Comparison of ENCODE assay signal across 10 cellular contexts in the genomic region with DNA sequence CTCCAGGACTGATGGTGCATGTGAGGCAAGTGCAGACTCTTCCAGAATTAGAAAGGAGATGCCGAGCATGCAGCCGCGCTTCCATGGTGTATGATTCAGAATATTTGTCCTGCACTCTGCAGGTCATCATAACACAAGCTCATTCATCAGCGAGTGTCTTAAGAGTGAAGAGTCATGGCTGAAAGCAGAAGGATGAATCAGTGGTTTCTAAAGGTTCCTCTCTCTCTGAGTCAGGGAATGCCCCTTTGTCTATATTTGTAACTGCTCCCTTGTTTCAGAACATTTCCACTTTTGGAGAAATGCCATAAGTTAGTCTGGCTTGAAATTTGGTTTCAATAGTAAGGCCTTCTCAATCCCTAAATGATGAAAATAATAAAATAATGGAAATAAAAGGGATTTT. TPM values are rescaled to one million over a fixed set of nuclear protein-coding genes. Genes with fewer than 3 reads are reported as not detected.
DNase-seq lines count a peak whose midpoint lies in the region; ATAC-seq and TF ChIP-seq lines count a peak whose summit lies in the region.
"Had no signal": no experiment of that assay in that cellular context is flagged by ENCODE, and none has a peak within 500 bp of the region (broad histone marks: within the 10 kb centered on the region; RNA-seq: fewer than 3 reads in every experiment).

No MANE protein-coding gene starts in this region.

- H3K4me1 ChIP-seq in subcutaneous abdominal adipose tissue (ENCODE audit: control insufficient read depth in 5 of 5, insufficient read depth in 5 of 5, low read length in 5 of 5) (peaks cover 0 to 16% (median 12%) of the 10 kb centered on the region in 5 donors), GM23338 (ENCODE audit: insufficient read depth) (no peaks in the 10 kb centered on the region)

- H3K4me1 Mint-ChIP-seq in GM23338 (peaks cover 4% of the 10 kb centered on the region), T-helper 17 cell (no peaks in the 10 kb centered on the region)

- H3F3A ChIP-seq in GM23338 (replicated peaks; ENCODE audit: low read depth), result no peaks in the 10 kb centered on the region

- H3K4me3 Mint-ChIP-seq in GM23338 (no peak overlapping the region), T-helper 17 cell (no peak overlapping the region)
- H3K4me3 Mint-ChIP-seq: stimulated activated naive CD8-positive, alpha-beta T cell treated with anti-CD3 and anti-CD28 coated beads, Interleukin-15, Interleukin-2, amounts not matched to agents 100 ng/mL and 50 ng/mL, for 24 hours had no signal

- H2AFZ ChIP-seq in GM23338, result no peak overlapping the region

- in situ Hi-C loops in Caki2 (cut with HindIII; ENCODE audit: low pct_unique_long_range_greater_than_20kb, low sequenced_read_pairs), result no loop called here

- H3K27me3 ChIP-seq in subcutaneous abdominal adipose tissue (ENCODE audit: control insufficient read depth in 5 of 5, insufficient read depth in 4 of 5, low read length in 5 of 5) (no peaks in the 10 kb centered on the region), GM23338 (ENCODE audit: insufficient read depth) (no peaks in the 10 kb centered on the region)

- peaks cover 4% of the 10 kb centered on the region for H3K27me3 Mint-ChIP-seq in GM23338 (ENCODE audit: insufficient read depth, low read depth, poor library complexity)
- peaks cover 52% of the 10 kb centered on the region for H3K27me3 Mint-ChIP-seq in T-helper 17 cell

- TF ChIP-seq CTCF in choroid plexus epithelial cell (conservative IDR thresholded peaks at IDR 0.05; ENCODE audit: low read depth, low read length), result no peak
- no peak for TF ChIP-seq CTCF in GM23338 (conservative IDR thresholded peaks at IDR 0.05; ENCODE audit: low read depth in 2 of 2)

- H3K4me2 ChIP-seq in GM23338, result no peak overlapping the region

- peak; percentile 87 for DNase-seq in Caki2 (ENCODE audit: low read depth)
- peak; percentile 99 for DNase-seq in choroid plexus epithelial cell (ENCODE audit: low read depth)
- no peak for DNase-seq in GM23338 (ENCODE audit: low spot score)
- DNase-seq in SHP77 (lab: John Stamatoyannopoulos, UW), result no peak
- no peak for DNase-seq in T-helper 17 cell
- DNase-seq: heart right ventricle had no signal

- no peaks in the 10 kb centered on the region for H3K9me3 Mint-ChIP-seq in GM23338
- H3K9me3 Mint-ChIP-seq: stimulated activated naive CD8-positive, alpha-beta T cell treated with anti-CD3 and anti-CD28 coated beads, Interleukin-15, Interleukin-2, amounts not matched to agents 100 ng/mL and 50 ng/mL, for 24 hours had no signal

- no peaks in the 10 kb centered on the region for H4K20me1 ChIP-seq in GM23338 (replicated peaks; ENCODE audit: insufficient read depth)

- H3K27ac Mint-ChIP-seq in GM23338 (no peak overlapping the region), T-helper 17 cell (no peak overlapping the region)
- H3K27ac Mint-ChIP-seq: stimulated activated naive CD8-positive, alpha-beta T cell treated with anti-CD3 and anti-CD28 coated beads, Interleukin-15, Interleukin-2, amounts not matched to agents 100 ng/mL and 50 ng/mL, for 24 hours had no signal

- no peaks in the 10 kb centered on the region for H3K9me3 ChIP-seq in subcutaneous abdominal adipose tissue (ENCODE audit: control insufficient read depth in 5 of 5, low read length in 5 of 5)
- no peaks in the 10 kb centered on the region for H3K9me3 ChIP-seq in T-helper 17 cell (ENCODE audit: control insufficient read depth, low read length, poor library complexity, severe bottlenecking)
- H3K9me3 ChIP-seq: heart right ventricle had no signal

- H3K36me3 ChIP-seq in subcutaneous abdominal adipose tissue (ENCODE audit: control insufficient read depth in 5 of 5, insufficient read depth in 5 of 5, low read length in 5 of 5), result no peaks in the 10 kb centered on the region
- no peaks in the 10 kb centered on the region for H3K36me3 ChIP-seq in GM23338 (ENCODE audit: insufficient read depth)
- H3K36me3 ChIP-seq: heart right ventricle had no signal

- H3K9ac ChIP-seq in subcutaneous abdominal adipose tissue (ENCODE audit: low read length in 5 of 5), result no peak overlapping the region

- no peaks in the 10 kb centered on the region for H3K79me2 ChIP-seq in GM23338 (replicated peaks; ENCODE audit: insufficient read depth)

- H3K4me3 ChIP-seq in choroid plexus epithelial cell (ENCODE audit: low read depth, low read length) (no peak overlapping the region), subcutaneous abdominal adipose tissue (ENCODE audit: low read depth in 1 of 5, low read length in 5 of 5) (no peak overlapping the region), GM23338 (no peak overlapping the region)
- H3K4me3 ChIP-seq: heart right ventricle had no signal

- no peaks in the 10 kb centered on the region for H3K36me3 Mint-ChIP-seq in GM23338 (ENCODE audit: low read depth)
- no peaks in the 10 kb centered on the region for H3K36me3 Mint-ChIP-seq in T-helper 17 cell (ENCODE audit: low read depth)

- peaks cover 20% of the 10 kb centered on the region; the same call in 1 of the 2 replicates for H3K9me2 ChIP-seq in GM23338 (ENCODE audit: insufficient read depth)

- H3K27ac ChIP-seq in subcutaneous abdominal adipose tissue (ENCODE audit: low read depth, low read length), result peak overlapping the region; percentile 83
- no peak overlapping the region for H3K27ac ChIP-seq in GM23338 (ENCODE audit: low read depth)
- H3K27ac ChIP-seq: heart right ventricle had no signal

- ATAC-seq in GM21367 (IDR thresholded peaks at IDR 0.05; ENCODE audit: unreplicated experiment), result peak; percentile 90
- ATAC-seq in HG03558 (IDR thresholded peaks at IDR 0.05; ENCODE audit: extremely low read depth, unreplicated experiment), result peak; percentile 97
- no peak for ATAC-seq in GM23338
- ATAC-seq in T-helper 17 cell, result no peak

TF ChIP-seq in GM23338, 12 proteins besides CTCF, POLR2A, EP300 and RAD21:
- TF ChIP-seq ZNF114 (CRISPR knock-in tag; IDR thresholded peaks at IDR 0.05) (no peak), EZH2 (IDR thresholded peaks at IDR 0.05; ENCODE audit: low read depth, unreplicated experiment) (no peak), POLR2AphosphoS5 (IDR thresholded peaks at IDR 0.05; ENCODE audit: low read depth) (no peak), STAT1 (IDR thresholded peaks at IDR 0.05; ENCODE audit: unreplicated experiment) (no peak), JUNB (IDR thresholded peaks at IDR 0.05; ENCODE audit: unreplicated experiment) (no peak)
- TF ChIP-seq, protein P1, sequence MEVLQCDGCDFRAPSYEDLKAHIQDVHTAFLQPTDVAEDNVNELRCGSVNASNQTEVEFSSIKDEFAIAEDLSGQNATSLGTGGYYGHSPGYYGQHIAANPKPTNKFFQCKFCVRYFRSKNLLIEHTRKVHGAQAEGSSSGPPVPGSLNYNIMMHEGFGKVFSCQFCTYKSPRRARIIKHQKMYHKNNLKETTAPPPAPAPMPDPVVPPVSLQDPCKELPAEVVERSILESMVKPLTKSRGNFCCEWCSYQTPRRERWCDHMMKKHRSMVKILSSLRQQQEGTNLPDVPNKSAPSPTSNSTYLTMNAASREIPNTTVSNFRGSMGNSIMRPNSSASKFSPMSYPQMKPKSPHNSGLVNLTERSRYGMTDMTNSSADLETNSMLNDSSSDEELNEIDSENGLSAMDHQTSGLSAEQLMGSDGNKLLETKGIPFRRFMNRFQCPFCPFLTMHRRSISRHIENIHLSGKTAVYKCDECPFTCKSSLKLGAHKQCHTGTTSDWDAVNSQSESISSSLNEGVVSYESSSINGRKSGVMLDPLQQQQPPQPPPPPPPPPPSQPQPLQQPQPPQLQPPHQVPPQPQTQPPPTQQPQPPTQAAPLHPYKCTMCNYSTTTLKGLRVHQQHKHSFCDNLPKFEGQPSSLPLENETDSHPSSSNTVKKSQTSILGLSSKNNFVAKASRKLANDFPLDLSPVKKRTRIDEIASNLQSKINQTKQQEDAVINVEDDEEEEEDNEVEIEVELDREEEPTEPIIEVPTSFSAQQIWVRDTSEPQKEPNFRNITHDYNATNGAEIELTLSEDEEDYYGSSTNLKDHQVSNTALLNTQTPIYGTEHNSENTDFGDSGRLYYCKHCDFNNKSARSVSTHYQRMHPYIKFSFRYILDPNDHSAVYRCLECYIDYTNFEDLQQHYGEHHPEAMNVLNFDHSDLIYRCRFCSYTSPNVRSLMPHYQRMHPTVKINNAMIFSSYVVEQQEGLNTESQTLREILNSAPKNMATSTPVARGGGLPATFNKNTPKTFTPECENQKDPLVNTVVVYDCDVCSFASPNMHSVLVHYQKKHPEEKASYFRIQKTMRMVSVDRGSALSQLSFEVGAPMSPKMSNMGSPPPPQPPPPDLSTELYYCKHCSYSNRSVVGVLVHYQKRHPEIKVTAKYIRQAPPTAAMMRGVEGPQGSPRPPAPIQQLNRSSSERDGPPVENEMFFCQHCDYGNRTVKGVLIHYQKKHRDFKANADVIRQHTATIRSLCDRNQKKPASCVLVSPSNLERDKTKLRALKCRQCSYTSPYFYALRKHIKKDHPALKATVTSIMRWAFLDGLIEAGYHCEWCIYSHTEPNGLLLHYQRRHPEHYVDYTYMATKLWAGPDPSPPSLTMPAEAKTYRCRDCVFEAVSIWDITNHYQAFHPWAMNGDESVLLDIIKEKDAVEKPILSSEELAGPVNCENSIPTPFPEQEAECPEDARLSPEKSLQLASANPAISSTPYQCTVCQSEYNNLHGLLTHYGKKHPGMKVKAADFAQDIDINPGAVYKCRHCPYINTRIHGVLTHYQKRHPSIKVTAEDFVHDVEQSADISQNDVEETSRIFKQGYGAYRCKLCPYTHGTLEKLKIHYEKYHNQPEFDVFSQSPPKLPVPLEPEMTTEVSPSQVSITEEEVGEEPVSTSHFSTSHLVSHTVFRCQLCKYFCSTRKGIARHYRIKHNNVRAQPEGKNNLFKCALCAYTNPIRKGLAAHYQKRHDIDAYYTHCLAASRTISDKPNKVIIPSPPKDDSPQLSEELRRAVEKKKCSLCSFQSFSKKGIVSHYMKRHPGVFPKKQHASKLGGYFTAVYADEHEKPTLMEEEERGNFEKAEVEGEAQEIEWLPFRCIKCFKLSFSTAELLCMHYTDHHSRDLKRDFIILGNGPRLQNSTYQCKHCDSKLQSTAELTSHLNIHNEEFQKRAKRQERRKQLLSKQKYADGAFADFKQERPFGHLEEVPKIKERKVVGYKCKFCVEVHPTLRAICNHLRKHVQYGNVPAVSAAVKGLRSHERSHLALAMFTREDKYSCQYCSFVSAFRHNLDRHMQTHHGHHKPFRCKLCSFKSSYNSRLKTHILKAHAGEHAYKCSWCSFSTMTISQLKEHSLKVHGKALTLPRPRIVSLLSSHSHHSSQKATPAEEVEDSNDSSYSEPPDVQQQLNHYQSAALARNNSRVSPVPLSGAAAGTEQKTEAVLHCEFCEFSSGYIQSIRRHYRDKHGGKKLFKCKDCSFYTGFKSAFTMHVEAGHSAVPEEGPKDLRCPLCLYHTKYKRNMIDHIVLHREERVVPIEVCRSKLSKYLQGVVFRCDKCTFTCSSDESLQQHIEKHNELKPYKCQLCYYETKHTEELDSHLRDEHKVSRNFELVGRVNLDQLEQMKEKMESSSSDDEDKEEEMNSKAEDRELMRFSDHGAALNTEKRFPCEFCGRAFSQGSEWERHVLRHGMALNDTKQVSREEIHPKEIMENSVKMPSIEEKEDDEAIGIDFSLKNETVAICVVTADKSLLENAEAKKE (CRISPR knock-in tag; IDR thresholded peaks at IDR 0.05), result no peak

RNA-seq across cellular contexts. Expression of a gene that starts 52.3 kb away (rescaled TPM):
- total RNA-seq in Caki2 (2014; rRNA removed; shearing (Covaris generic); ENCODE audit: low replicate concordance), result 14.0 and 35.3 TPM in 2 replicates
- total RNA-seq in GM23338 (2014; rRNA removed; shearing (Covaris generic)), result 19.2 and 21.8 TPM in 2 replicates
- polyA plus RNA-seq in GM23338 (2016; fragmentation: Nextera tagmentation; extraction: Ambion mirVana), result 6.1 and 11.0 TPM in 2 replicates
- not detected for total RNA-seq in T-helper 17 cell

Comparison
In these comparisons a context has a peak if more than half of its experiments do, and no peak if none do; other contexts are left out.
1. DNase-seq: peak in Caki2 (single experiment) and choroid plexus epithelial cell (single experiment); none in GM23338 (single experiment), SHP77 (0 of 2) and T-helper 17 cell (0 of 3).
2. ATAC-seq: peak in GM21367 (single experiment) and HG03558 (single experiment); none in GM23338 (single experiment) and T-helper 17 cell (single experiment).
3. RNA of a gene that starts 52.3 kb away (total RNA-seq): 14.0 to 35.3 TPM in Caki2 and 19.2 to 21.8 TPM in GM23338; not detected in T-helper 17 cell; every median in the first group is over 10 times any median in the second.